ENCODE assay signal across 15 cellular contexts in the genomic region with DNA sequence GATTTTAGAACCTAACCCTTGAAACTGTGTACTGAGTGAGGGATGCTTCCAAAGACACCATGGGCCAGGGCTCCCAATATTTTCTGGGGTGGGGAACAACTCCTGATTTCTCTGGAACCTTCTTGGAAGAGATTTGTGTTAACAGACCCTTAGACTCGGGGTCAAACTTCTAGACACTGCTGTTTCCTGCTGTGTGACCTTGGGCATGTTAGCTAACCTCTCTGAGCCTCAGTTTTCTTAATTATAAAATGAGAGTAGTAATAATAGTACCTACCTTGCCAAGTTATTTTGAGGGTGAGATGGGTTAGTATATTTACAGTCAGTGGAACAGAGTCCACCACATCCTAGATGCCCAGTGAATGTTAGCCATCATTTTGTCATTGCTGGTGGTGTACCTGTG. TPM values are rescaled to one million over a fixed set of nuclear protein-coding genes. Genes with fewer than 3 reads are reported as not detected.
DNase-seq lines count a peak whose midpoint lies in the region; ATAC-seq and TF ChIP-seq lines count a peak whose summit lies in the region.
"Had no signal": no experiment of that assay in that cellular context is flagged by ENCODE, and none has a peak within 500 bp of the region (broad histone marks: within the 10 kb centered on the region; RNA-seq: fewer than 3 reads in every experiment).

No MANE protein-coding gene starts in this region.

- no peak overlapping the region for H3K4me3 Mint-ChIP-seq in activated CD8-positive, alpha-beta memory T cell treated with anti-CD3 and anti-CD28 coated beads, Interleukin-2, amount 10 ng/mL, durations not matched to agents 7 days and 5 days
- no peak overlapping the region for H3K4me3 Mint-ChIP-seq in stimulated activated naive CD8-positive, alpha-beta T cell treated with anti-CD3 and anti-CD28 coated beads, Interleukin-15, Interleukin-2, amounts not matched to agents 100 ng/mL and 50 ng/mL, for 24 hours
- H3K4me3 Mint-ChIP-seq in stimulated activated naive CD8-positive, alpha-beta T cell treated with anti-CD3 and anti-CD28 coated beads, Interleukin-15, amount 100 ng/mL, for 72 hours, result no peak overlapping the region
- peak overlapping the region; percentile 76 for H3K4me3 Mint-ChIP-seq in endothelial cell (ENCODE audit: unreplicated experiment)
- H3K4me3 Mint-ChIP-seq in stimulated activated effector memory CD8-positive, alpha-beta T cell treated with anti-CD3 and anti-CD28 coated beads, Interleukin-12 subunit alpha, Interleukin-12 subunit beta, amount 100 ng/mL, for 72 hours, result no peak overlapping the region
- H3K4me3 Mint-ChIP-seq: CD4-positive, alpha-beta T cell had no signal

- no peak for ATAC-seq in activated CD8-positive, alpha-beta memory T cell treated with anti-CD3 and anti-CD28 coated beads, Interleukin-2, amount 10 ng/mL, durations not matched to agents 7 days and 5 days
- ATAC-seq in stimulated activated naive CD8-positive, alpha-beta T cell treated with anti-CD3 and anti-CD28 coated beads, Interleukin-15, amount 100 ng/mL, for 72 hours, result no peak
- no peak for ATAC-seq in stimulated activated effector memory CD8-positive, alpha-beta T cell treated with anti-CD3 and anti-CD28 coated beads, Interleukin-12 subunit alpha, Interleukin-12 subunit beta, amount 100 ng/mL, for 72 hours
- ATAC-seq: GM12878, HCT116 had no signal

- H3K27ac Mint-ChIP-seq in activated CD8-positive, alpha-beta memory T cell treated with anti-CD3 and anti-CD28 coated beads, Interleukin-2, amount 10 ng/mL, durations not matched to agents 7 days and 5 days, result no peak overlapping the region
- peak overlapping the region; percentile 49 for H3K27ac Mint-ChIP-seq in stimulated activated naive CD8-positive, alpha-beta T cell treated with anti-CD3 and anti-CD28 coated beads, Interleukin-15, Interleukin-2, amounts not matched to agents 100 ng/mL and 50 ng/mL, for 24 hours
- H3K27ac Mint-ChIP-seq in stimulated activated naive CD8-positive, alpha-beta T cell treated with anti-CD3 and anti-CD28 coated beads, Interleukin-15, amount 100 ng/mL, for 72 hours, result peak overlapping the region in 1 of 2 donors; percentile 71
- H3K27ac Mint-ChIP-seq in endothelial cell (ENCODE audit: unreplicated experiment), result no peak overlapping the region
- H3K27ac Mint-ChIP-seq in stimulated activated effector memory CD8-positive, alpha-beta T cell treated with anti-CD3 and anti-CD28 coated beads, Interleukin-12 subunit alpha, Interleukin-12 subunit beta, amount 100 ng/mL, for 72 hours, result peak overlapping the region; percentile 43
- H3K27ac Mint-ChIP-seq: CD4-positive, alpha-beta T cell had no signal

- no peak for TF ChIP-seq CTCF in endothelial cell (IDR thresholded peaks at IDR 0.05; ENCODE audit: unreplicated experiment)

- H3K4me1 Mint-ChIP-seq in activated CD8-positive, alpha-beta memory T cell treated with anti-CD3 and anti-CD28 coated beads, Interleukin-2, amount 10 ng/mL, durations not matched to agents 7 days and 5 days, result no peaks in the 10 kb centered on the region
- no peaks in the 10 kb centered on the region for H3K4me1 Mint-ChIP-seq in stimulated activated naive CD8-positive, alpha-beta T cell treated with anti-CD3 and anti-CD28 coated beads, Interleukin-15, Interleukin-2, amounts not matched to agents 100 ng/mL and 50 ng/mL, for 24 hours (ENCODE audit: low read depth)
- peaks cover 10% of the 10 kb centered on the region for H3K4me1 Mint-ChIP-seq in stimulated activated naive CD8-positive, alpha-beta T cell treated with anti-CD3 and anti-CD28 coated beads, Interleukin-15, amount 100 ng/mL, for 72 hours
- no peaks in the 10 kb centered on the region for H3K4me1 Mint-ChIP-seq in endothelial cell (ENCODE audit: unreplicated experiment)
- peaks cover 10% of the 10 kb centered on the region for H3K4me1 Mint-ChIP-seq in stimulated activated effector memory CD8-positive, alpha-beta T cell treated with anti-CD3 and anti-CD28 coated beads, Interleukin-12 subunit alpha, Interleukin-12 subunit beta, amount 100 ng/mL, for 72 hours

- H3K27me3 Mint-ChIP-seq in activated CD8-positive, alpha-beta memory T cell treated with anti-CD3 and anti-CD28 coated beads, Interleukin-2, amount 10 ng/mL, durations not matched to agents 7 days and 5 days, result no peaks in the 10 kb centered on the region
- H3K27me3 Mint-ChIP-seq in stimulated activated naive CD8-positive, alpha-beta T cell treated with anti-CD3 and anti-CD28 coated beads, Interleukin-15, Interleukin-2, amounts not matched to agents 100 ng/mL and 50 ng/mL, for 24 hours, result no peaks in the 10 kb centered on the region
- no peaks in the 10 kb centered on the region for H3K27me3 Mint-ChIP-seq in stimulated activated naive CD8-positive, alpha-beta T cell treated with anti-CD3 and anti-CD28 coated beads, Interleukin-15, amount 100 ng/mL, for 72 hours
- peaks cover 2% of the 10 kb centered on the region for H3K27me3 Mint-ChIP-seq in endothelial cell (ENCODE audit: unreplicated experiment)
- H3K27me3 Mint-ChIP-seq: CD4-positive, alpha-beta T cell had no signal

- peaks cover 25% of the 10 kb centered on the region for H3K36me3 Mint-ChIP-seq in activated CD8-positive, alpha-beta memory T cell treated with anti-CD3 and anti-CD28 coated beads, Interleukin-2, amount 10 ng/mL, durations not matched to agents 7 days and 5 days
- H3K36me3 Mint-ChIP-seq in stimulated activated naive CD8-positive, alpha-beta T cell treated with anti-CD3 and anti-CD28 coated beads, Interleukin-15, Interleukin-2, amounts not matched to agents 100 ng/mL and 50 ng/mL, for 24 hours (ENCODE audit: low read depth), result peaks cover 57% of the 10 kb centered on the region
- H3K36me3 Mint-ChIP-seq in endothelial cell (ENCODE audit: low read depth, unreplicated experiment), result peaks cover 32% of the 10 kb centered on the region
- peaks cover 100% of the 10 kb centered on the region for H3K36me3 Mint-ChIP-seq in stimulated activated effector memory CD8-positive, alpha-beta T cell treated with anti-CD3 and anti-CD28 coated beads, Interleukin-12 subunit alpha, Interleukin-12 subunit beta, amount 100 ng/mL, for 72 hours

- no peaks in the 10 kb centered on the region for H3K9me3 Mint-ChIP-seq in activated CD8-positive, alpha-beta memory T cell treated with anti-CD3 and anti-CD28 coated beads, Interleukin-2, amount 10 ng/mL, durations not matched to agents 7 days and 5 days (ENCODE audit: low read depth)
- H3K9me3 Mint-ChIP-seq in stimulated activated naive CD8-positive, alpha-beta T cell treated with anti-CD3 and anti-CD28 coated beads, Interleukin-15, Interleukin-2, amounts not matched to agents 100 ng/mL and 50 ng/mL, for 24 hours, result no peaks in the 10 kb centered on the region
- H3K9me3 Mint-ChIP-seq in stimulated activated naive CD8-positive, alpha-beta T cell treated with anti-CD3 and anti-CD28 coated beads, Interleukin-15, amount 100 ng/mL, for 72 hours, result no peaks in the 10 kb centered on the region
- no peaks in the 10 kb centered on the region for H3K9me3 Mint-ChIP-seq in endothelial cell (ENCODE audit: unreplicated experiment)
- H3K9me3 Mint-ChIP-seq in stimulated activated effector memory CD8-positive, alpha-beta T cell treated with anti-CD3 and anti-CD28 coated beads, Interleukin-12 subunit alpha, Interleukin-12 subunit beta, amount 100 ng/mL, for 72 hours, result no peaks in the 10 kb centered on the region
- H3K9me3 Mint-ChIP-seq: CD4-positive, alpha-beta T cell had no signal

- CTCF ChIA-PET in activated CD8-positive, alpha-beta memory T cell treated with anti-CD3 and anti-CD28 coated beads, Interleukin-2, amount 10 ng/mL, durations not matched to agents 7 days and 5 days (lab: Charles Lee), result no interaction called here

- DNase-seq in activated CD8-positive, alpha-beta memory T cell treated with anti-CD3 and anti-CD28 coated beads, Interleukin-2, amount 10 ng/mL, durations not matched to agents 7 days and 5 days, result peak; percentile 25
- no peak for DNase-seq in activated CD8-positive, alpha-beta memory T cell treated with anti-CD3 and anti-CD28 coated beads, Interleukin-2, amount 50 U/mL, for 48 hours
- DNase-seq in stimulated activated naive CD8-positive, alpha-beta T cell treated with anti-CD3 and anti-CD28 coated beads, Interleukin-15, amount 100 ng/mL, for 72 hours, result no peak
- DNase-seq in endothelial cell (ENCODE audit: low spot score), result no peak
- DNase-seq in stimulated activated effector memory CD8-positive, alpha-beta T cell treated with anti-CD3 and anti-CD28 coated beads, Interleukin-12 subunit alpha, Interleukin-12 subunit beta, amount 100 ng/mL, for 72 hours (ENCODE audit: low spot score in 2 of 2), result no peak
- DNase-seq in NCI-H748 (lab: John Stamatoyannopoulos, UW; ENCODE audit: unreplicated experiment), result no peak
- no peak for DNase-seq in stimulated activated CD4-positive, alpha-beta T cell treated with anti-CD3 and anti-CD28 coated beads, Interleukin-12 subunit alpha, Interleukin-12 subunit beta, amount 100 ng/mL, for 4 hours
- DNase-seq: 8988T; ACHN; CD4-positive, alpha-beta T cell; DMS79; GM23248 had no signal

RNA-seq across cellular contexts. Expression of gene POLR3E, which starts 18.8 kb away (rescaled TPM):
- 10 to 100 TPM; 56.5 to 88.0 TPM for total RNA-seq in activated CD8-positive, alpha-beta memory T cell treated with anti-CD3 and anti-CD28 coated beads, Interleukin-2, amount 10 ng/mL, durations not matched to agents 7 days and 5 days
- 47.3 TPM for total RNA-seq in endothelial cell (ENCODE audit: unreplicated experiment)

RNA-seq across cellular contexts. Expression of gene CDR2, which starts 58.4 kb away (rescaled TPM):
- total RNA-seq in activated CD8-positive, alpha-beta memory T cell treated with anti-CD3 and anti-CD28 coated beads, Interleukin-2, amount 10 ng/mL, durations not matched to agents 7 days and 5 days, result 10 to 100 TPM; 42.5 to 49.1 TPM
- 26.3 TPM for total RNA-seq in endothelial cell (ENCODE audit: unreplicated experiment)

Comparison
In these comparisons a context has a peak if more than half of its experiments do, and no peak if none do; other contexts are left out.
1. H3K27ac Mint-ChIP-seq: peak in stimulated activated naive CD8-positive, alpha-beta T cell treated with anti-CD3 and anti-CD28 coated beads, Interleukin-15, Interleukin-2, amounts not matched to agents 100 ng/mL and 50 ng/mL, for 24 hours (single experiment) and stimulated activated effector memory CD8-positive, alpha-beta T cell treated with anti-CD3 and anti-CD28 coated beads, Interleukin-12 subunit alpha, Interleukin-12 subunit beta, amount 100 ng/mL, for 72 hours (single experiment); none in activated CD8-positive, alpha-beta memory T cell treated with anti-CD3 and anti-CD28 coated beads, Interleukin-2, amount 10 ng/mL, durations not matched to agents 7 days and 5 days (single experiment) and endothelial cell (single experiment).